ENCODE assay signal across 13 cellular contexts in the genomic region with DNA sequence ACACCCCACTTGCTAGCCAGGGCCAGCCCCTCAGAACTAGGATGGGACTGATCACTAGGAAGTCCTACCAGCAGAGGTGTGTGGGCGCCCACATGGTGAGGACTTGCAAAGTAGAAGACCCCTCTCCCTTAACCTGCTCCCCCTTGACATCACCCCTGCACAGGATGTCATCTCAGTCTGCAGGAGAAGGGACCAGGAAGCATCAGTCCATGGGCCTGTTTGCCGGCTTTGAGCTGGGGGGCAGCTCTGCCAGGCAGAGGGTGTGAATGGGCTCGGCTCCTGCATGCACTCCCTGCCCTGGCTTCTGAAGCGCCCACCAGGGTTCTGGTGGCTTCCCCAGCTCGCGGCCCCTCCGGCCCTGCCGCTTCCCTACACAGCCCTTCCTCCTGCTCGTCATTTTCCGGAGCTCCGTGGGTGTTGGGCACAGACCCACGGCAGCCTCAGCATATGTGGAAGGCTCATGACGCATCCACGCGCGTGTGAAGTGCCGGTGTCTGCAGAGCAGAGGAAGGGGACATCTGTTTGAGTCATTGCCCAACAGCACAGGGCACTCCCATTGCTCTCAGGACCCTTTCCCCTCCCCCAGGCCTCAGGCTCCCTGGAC. TPM values are rescaled to one million over a fixed set of nuclear protein-coding genes. Genes with fewer than 3 reads are reported as not detected.
"Had no signal": no experiment of that assay in that cellular context is flagged by ENCODE, and none has a peak within 500 bp of the region (broad histone marks: within the 10 kb centered on the region; RNA-seq: fewer than 3 reads in every experiment).

No MANE protein-coding gene starts in this region.

- H3K9me3 Mint-ChIP-seq: activated naive CD4-positive, alpha-beta T cell treated with anti-CD3 and anti-CD28 coated beads, Interleukin-2, amount 10 ng/mL, durations not matched to agents 7 days and 5 days; activated T-helper 17 cell treated with anti-CD3 and anti-CD28 coated beads, Interleukin-2, amount 50 U/mL, for 72 hours; nephron; T-helper 2 cell treated with Interferon-gamma antibody and Interleukin-4, amounts not matched to agents 5 μg/mL and 100 μg/mL, for 36 hours had no signal

- H3K27ac Mint-ChIP-seq: activated T-helper 17 cell treated with anti-CD3 and anti-CD28 coated beads, Interleukin-2, amount 50 U/mL, for 72 hours; nephron had no signal

- ATAC-seq: activated T-helper 17 cell treated with anti-CD3 and anti-CD28 coated beads, Interleukin-2, amount 50 U/mL, for 72 hours had no signal

- H3K27me3 ChIP-seq: testis had no signal

- H3K4me3 ChIP-seq: stomach, testis, upper lobe of left lung had no signal

- H3K36me3 ChIP-seq: stomach, upper lobe of left lung had no signal

- H3K27ac ChIP-seq: stomach, testis, upper lobe of left lung had no signal

- DNase-seq: activated naive CD4-positive, alpha-beta T cell treated with anti-CD3 and anti-CD28 coated beads, Interleukin-2, amount 10 ng/mL, durations not matched to agents 7 days and 5 days; activated T-cell treated with anti-CD3 and anti-CD28 coated beads for 4 hours; central memory CD4-positive, alpha-beta T cell; kidney; mesendoderm; stimulated activated CD4-positive, alpha-beta T cell treated with anti-CD3 and anti-CD28 coated beads, Interleukin-12 subunit alpha, Interleukin-12 subunit beta, amount 100 ng/mL, for 4 hours; stimulated activated CD4-positive, alpha-beta T cell treated with anti-CD3 and anti-CD28 coated beads, Interleukin-2, amount 100 ng/mL, for 24 hours; stomach; testis had no signal

- H3K9me3 ChIP-seq: stomach, testis, upper lobe of left lung had no signal

RNA-seq across cellular contexts. Expression of a gene that starts 9.5 kb away (rescaled TPM):
- total RNA-seq: activated T-helper 17 cell treated with anti-CD3 and anti-CD28 coated beads, Interleukin-2, amount 50 U/mL, for 72 hours had no signal
